ENCODE assay signal across 1 cellular context in genomic region chr16:4290236-4290830, GRCh38.
TF ChIP-seq lines count a peak whose summit lies in the region.

No MANE protein-coding gene starts in this region.

TF ChIP-seq in HEK293, 187 proteins besides CTCF, POLR2A, EP300 and RAD21 (continued from another document and continues in another):
- TF ChIP-seq ZNF488 (tag by site-specific recombination; IDR thresholded peaks at IDR 0.05) (no peak), GLIS1 (tag by site-specific recombination; IDR thresholded peaks at IDR 0.05) (peak; percentile 24; the same call in 1 of the 2 replicates), ZNF473 (tag by site-specific recombination; IDR thresholded peaks at IDR 0.05) (no peak), ZNF394 (tag by site-specific recombination; IDR thresholded peaks at IDR 0.05; ENCODE audit: borderline replicate concordance) (0 out of 2 replicates have a peak, but pooled peaks have one; percentile 31), ZNF184 (tag by site-specific recombination; IDR thresholded peaks at IDR 0.05) (no peak), ZNF518A (tag by site-specific recombination; conservative IDR thresholded peaks at IDR 0.05; ENCODE audit: low read depth) (no peak), ZNF645 (tag by site-specific recombination; IDR thresholded peaks at IDR 0.05) (no peak), PRDM2 (tag by site-specific recombination; IDR thresholded peaks at IDR 0.05; ENCODE audit: borderline replicate concordance) (no peak), ZBTB49 (tag by site-specific recombination; IDR thresholded peaks at IDR 0.05; ENCODE audit: low read depth) (no peak), KLF8 (tag by site-specific recombination; IDR thresholded peaks at IDR 0.05) (peak; percentile 26; the same call in 1 of the 2 replicates), ZEB2 (tag by site-specific recombination; IDR thresholded peaks at IDR 0.05) (peak; percentile 60; the same call in 1 of the 2 replicates), BCL11B (tag by site-specific recombination; IDR thresholded peaks at IDR 0.05; ENCODE audit: low read depth) (no peak), ZNF423 (tag by site-specific recombination; IDR thresholded peaks at IDR 0.05) (no peak), ZNF366 (tag by site-specific recombination; conservative IDR thresholded peaks at IDR 0.05) (peak; percentile 72; the same call in 1 of the 2 replicates), ZNF248 (tag by site-specific recombination; IDR thresholded peaks at IDR 0.05) (no peak), RBAK (tag by site-specific recombination; IDR thresholded peaks at IDR 0.05) (0 out of 2 replicates have a peak, but pooled peaks have one; percentile 20), ZNF398 (tag by site-specific recombination; IDR thresholded peaks at IDR 0.05) (peak; percentile 82), ZNF660 (tag by site-specific recombination; IDR thresholded peaks at IDR 0.05) (no peak), ZNF24 (tag by site-specific recombination; IDR thresholded peaks at IDR 0.05) (0 out of 2 replicates have a peak, but pooled peaks have one; percentile 49), KLF17 (tag by site-specific recombination; IDR thresholded peaks at IDR 0.05) (peak; percentile 66; the same call in 1 of the 2 replicates), ZNF501 (tag by site-specific recombination; IDR thresholded peaks at IDR 0.05) (no peak), ZNF202 (tag by site-specific recombination; IDR thresholded peaks at IDR 0.05; ENCODE audit: borderline replicate concordance) (no peak), ZNF530 (tag by site-specific recombination; IDR thresholded peaks at IDR 0.05; ENCODE audit: low read depth) (no peak), ZNF433 (tag by site-specific recombination; IDR thresholded peaks at IDR 0.05; ENCODE audit: low read depth) (no peak), PBX3 (CRISPR knock-in tag; IDR thresholded peaks at IDR 0.05) (no peak), PRDM10 (tag by site-specific recombination; IDR thresholded peaks at IDR 0.05) (peak; percentile 58), ZNF707 (tag by site-specific recombination; IDR thresholded peaks at IDR 0.05) (no peak), ZNF658 (tag by site-specific recombination; IDR thresholded peaks at IDR 0.05) (no peak), ZNF138 (tag by site-specific recombination; IDR thresholded peaks at IDR 0.05; ENCODE audit: borderline replicate concordance) (no peak), ZIC2 (tag by site-specific recombination; IDR thresholded peaks at IDR 0.05) (peak; percentile 25; the same call in 1 of the 2 replicates), PRDM1 (tag by site-specific recombination; IDR thresholded peaks at IDR 0.05) (peak; percentile 86)
